12 cellular contexts compared by ENCODE assay signal in the genomic region with DNA sequence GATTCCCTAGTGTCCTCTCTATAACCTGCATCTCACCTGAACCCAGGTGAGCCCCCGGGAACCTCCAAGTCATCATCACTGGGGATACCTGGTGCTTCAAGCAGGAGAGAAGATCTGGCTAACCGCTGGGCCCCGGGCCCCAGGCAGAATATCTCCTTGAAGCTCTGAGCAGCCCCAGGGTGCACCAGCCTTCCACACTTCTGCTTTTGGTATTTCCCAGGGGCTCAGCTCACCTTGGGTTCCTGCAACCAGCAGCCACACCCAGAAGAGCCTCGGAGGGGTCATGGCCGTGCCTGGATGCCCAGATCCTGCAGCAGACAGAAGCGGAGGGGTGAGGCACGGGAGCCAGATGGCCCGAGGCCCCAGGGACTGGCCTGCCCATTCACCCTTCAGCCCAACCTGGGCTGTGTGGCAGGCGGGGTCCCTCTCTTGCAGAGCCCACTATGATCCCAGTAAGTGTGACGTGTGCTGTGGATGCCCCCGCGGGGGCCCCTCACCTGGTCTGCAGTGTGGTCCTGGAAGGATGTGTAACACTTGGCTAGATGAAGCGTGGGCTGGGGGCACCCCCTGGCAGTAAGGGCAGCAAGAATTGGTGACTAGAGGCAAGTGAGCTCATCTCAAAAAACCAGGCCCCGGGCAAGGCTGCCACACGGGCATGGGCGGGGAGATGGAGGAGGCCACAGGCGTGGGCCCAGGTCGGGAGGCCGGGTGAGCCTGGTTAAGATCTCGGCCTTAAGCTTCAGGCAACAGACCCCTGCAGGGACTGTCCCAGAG. TPM values are rescaled to one million over a fixed set of nuclear protein-coding genes. Genes with fewer than 3 reads are reported as not detected.
DNase-seq lines count a peak whose midpoint lies in the region; ATAC-seq and TF ChIP-seq lines count a peak whose summit lies in the region.
"Had no signal": no experiment of that assay in that cellular context is flagged by ENCODE, and none has a peak within 500 bp of the region (broad histone marks: within the 10 kb centered on the region; RNA-seq: fewer than 3 reads in every experiment).

No MANE protein-coding gene starts in this region.

- H3K36me3 ChIP-seq in heart right ventricle: peaks cover 0 to 32% (median 0%) of the 10 kb centered on the region in 9 donors
- H3K36me3 ChIP-seq in uterus: no peaks in the 10 kb centered on the region

- ATAC-seq in heart right ventricle: no peak
- no peak for ATAC-seq in Right ventricle myocardium superior (ENCODE audit: poor library complexity)
- ATAC-seq in GM21619 (IDR thresholded peaks at IDR 0.05; ENCODE audit: unreplicated experiment): no peak
- ATAC-seq in GM21529 (IDR thresholded peaks at IDR 0.05; ENCODE audit: unreplicated experiment): no peak

- H3K9me3 Mint-ChIP-seq in mesothelial cell of epicardium: no peaks in the 10 kb centered on the region

- WGBS in heart right ventricle, 2 donors: 69 to 77% methylated on average over 20 of the region's 20 CpGs
- WGBS in adipose tissue, 3 donors: 70 to 85% (median 83%) methylated on average over 20 of the region's 20 CpGs

- H3K27me3 ChIP-seq in heart right ventricle (no peaks in the 10 kb centered on the region), uterus (no peaks in the 10 kb centered on the region)

- intact Hi-C loops in heart right ventricle (cut with DNase I) (loop anchor here in 1 of 10 donors (10.0 kb wide), 1 partner anchor 482 kb away; no protein-coding TSS in a partner anchor), Right ventricle myocardium superior (cut with DNase I) (no loop called here), uterus (cut with DNase I; ENCODE audit: low total_unique reads) (loop anchor here (10.0 kb wide), 1 partner anchor 262 kb away; no protein-coding TSS in a partner anchor)

- no peak for DNase-seq in heart right ventricle
- DNase-seq in Right ventricle myocardium superior: no peak
- no peak for DNase-seq in mesothelial cell of epicardium (ENCODE audit: low spot score in 2 of 2, unreplicated experiment in 2 of 2)
- no peak for DNase-seq in uterus
- DNase-seq in NCI-H2107 (lab: John Stamatoyannopoulos, UW): no peak
- DNase-seq: activated T-cell treated with anti-CD3 and anti-CD28 coated beads, Interleukin-2, amount 50 U/mL, for 1 hour; effector memory CD4-positive, alpha-beta T cell; NCI-H1436 had no signal

- peaks cover 47% of the 10 kb centered on the region for H3K4me1 Mint-ChIP-seq in mesothelial cell of epicardium

- H3K4me1 ChIP-seq in heart right ventricle (peaks cover 27 to 76% (median 64%) of the 10 kb centered on the region in 9 donors), uterus (peaks cover 16 to 30% of the 10 kb centered on the region in 2 donors)

- no peak for TF ChIP-seq CTCF in heart right ventricle (IDR thresholded peaks at IDR 0.05)
- TF ChIP-seq CTCF in mesothelial cell of epicardium (IDR thresholded peaks at IDR 0.05; ENCODE audit: unreplicated experiment): no peak
- TF ChIP-seq CTCF in uterus (IDR thresholded peaks at IDR 0.05): no peak

- peak overlapping the region in 9 of 10 donors; percentile 58 to 85 (median 80) for H3K27ac ChIP-seq in heart right ventricle
- H3K27ac ChIP-seq in adipose tissue (ENCODE audit: low read depth, low read length): peak overlapping the region; percentile 51
- H3K27ac ChIP-seq in uterus: peak overlapping the region; percentile 66 to 84
- H3K27ac ChIP-seq: HL-60 had no signal

- peak overlapping the region; percentile 76 for H3K27ac Mint-ChIP-seq in mesothelial cell of epicardium

- no peak for TF ChIP-seq POLR2A in uterus (IDR thresholded peaks at IDR 0.05)

- no peaks in the 10 kb centered on the region for H3K9me3 ChIP-seq in heart right ventricle
- no peaks in the 10 kb centered on the region for H3K9me3 ChIP-seq in uterus

- no peaks in the 10 kb centered on the region for H3K27me3 Mint-ChIP-seq in mesothelial cell of epicardium (ENCODE audit: low read depth)

- H3K36me3 Mint-ChIP-seq in mesothelial cell of epicardium: no peaks in the 10 kb centered on the region

- H3K4me3 ChIP-seq in heart right ventricle (peak overlapping the region in 8 of 10 donors; percentile 17 to 65 (median 48)), uterus (no peak overlapping the region)

- peak overlapping the region; percentile 54 for H3K4me3 Mint-ChIP-seq in mesothelial cell of epicardium

RNA-seq across cellular contexts. Expression of a gene that starts 2.6 kb away (rescaled TPM):
- 100 to 1,000 TPM; 362 to 852 (median 568) TPM for total RNA-seq in heart right ventricle
- 100 to 1,000 TPM; 196 to 268 TPM for polyA plus RNA-seq in heart right ventricle
- total RNA-seq in Right ventricle myocardium superior: 499 TPM
- 100 to 1,000 TPM; 104 to 220 (median 144) TPM for polyA plus RNA-seq in adipose tissue
- total RNA-seq in mesothelial cell of epicardium: 373 to 393 TPM (median 375 TPM) in 3 replicates
- 100 to 1,000 TPM in 3 of 4 donors, 10 to 100 TPM in 1; 88.2 to 396 (median 244) TPM for total RNA-seq in uterus

RNA-seq across cellular contexts. Expression of a gene that starts 32.5 kb away (rescaled TPM):
- total RNA-seq in heart right ventricle (10 to 100 TPM; 19.9 to 33.4 (median 24.4) TPM), Right ventricle myocardium superior (29.8 TPM), mesothelial cell of epicardium (64.2 to 79.3 TPM (median 68.2 TPM) in 3 replicates), uterus (10 to 100 TPM in 3 of 4 donors, 1 to 10 TPM in 1; 9.2 to 40.6 (median 21.5) TPM)
- polyA plus RNA-seq in heart right ventricle (10 to 100 TPM in 1 of 2 donors, 1 to 10 TPM in 1; 4.1 to 16.7 TPM), adipose tissue (10 to 100 TPM in 2 of 3 donors, 1 to 10 TPM in 1; 9.3 to 22.5 (median 16.9) TPM)

RNA-seq across cellular contexts. Expression of a gene that starts 46.9 kb away (rescaled TPM):
- total RNA-seq in heart right ventricle: 100 to 1,000 TPM in 3 of 10 donors, 10 to 100 TPM in 7; 29.3 to 685 (median 62.8) TPM
- 100 to 1,000 TPM; 108 to 224 TPM for polyA plus RNA-seq in heart right ventricle
- 143 TPM for total RNA-seq in Right ventricle myocardium superior
- 100 to 1,000 TPM in 2 of 3 donors, 10 to 100 TPM in 1; 33.8 to 357 (median 207) TPM for polyA plus RNA-seq in adipose tissue
- 21.9 to 22.1 TPM (median 22.1 TPM) in 3 replicates for total RNA-seq in mesothelial cell of epicardium
- total RNA-seq in uterus: 10 to 100 TPM in 3 of 4 donors, 1 to 10 TPM in 1; 2.9 to 80.8 (median 39.6) TPM

RNA-seq across cellular contexts. Expression of a gene that starts 51.9 kb away (rescaled TPM):
- total RNA-seq in heart right ventricle (100 to 1,000 TPM in 4 of 10 donors, 10 to 100 TPM in 6; 77.5 to 118 (median 99.3) TPM), Right ventricle myocardium superior (114 TPM), mesothelial cell of epicardium (106 to 109 TPM (median 106 TPM) in 3 replicates), uterus (100 to 1,000 TPM; 119 to 399 (median 127) TPM)
- polyA plus RNA-seq in heart right ventricle (10 to 100 TPM; 32.4 to 44.1 TPM), adipose tissue (100 to 1,000 TPM in 2 of 3 donors, 10 to 100 TPM in 1; 37.2 to 127 (median 122) TPM)

Comparison
In these comparisons a context has a peak if more than half of its experiments do, and no peak if none do; other contexts are left out.
1. H3K4me3 ChIP-seq: peak in heart right ventricle (8 of 10); none in uterus (0 of 2).
2. Peak in every context shown above with its lines, with median percentiles within 50 percentile points of each other: H3K27ac ChIP-seq.